29 cellular contexts compared by ENCODE assay signal in the genomic region with DNA sequence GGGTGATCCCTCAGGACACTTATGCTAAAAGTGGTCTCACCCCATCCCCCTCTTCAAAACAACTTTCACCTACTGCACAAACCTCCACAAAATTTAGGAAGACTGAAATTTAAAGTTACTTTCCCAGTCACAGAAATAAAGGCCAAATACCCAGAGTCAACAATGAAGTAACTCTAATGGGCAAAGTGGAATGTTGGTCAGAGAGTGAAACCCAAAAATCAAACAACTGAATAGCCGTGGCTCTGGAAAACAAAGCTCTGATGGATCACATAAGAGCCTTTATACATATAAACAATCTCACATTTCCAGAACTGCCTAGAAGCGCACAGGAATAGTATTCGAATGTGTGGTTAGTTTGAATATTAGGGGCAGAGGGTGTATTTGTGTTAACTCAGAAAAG.
"Had no signal": no experiment of that assay in that cellular context is flagged by ENCODE, and none has a peak within 500 bp of the region (broad histone marks: within the 10 kb centered on the region; RNA-seq: fewer than 3 reads in every experiment).

No MANE protein-coding gene starts in this region.

- H3K36me3 Mint-ChIP-seq: immature natural killer cell, natural killer cell, neural progenitor cell had no signal

- H3K4me3 Mint-ChIP-seq: activated naive CD8-positive, alpha-beta T cell; immature natural killer cell; natural killer cell; neural progenitor cell had no signal

- H3K36me3 ChIP-seq: adrenal gland, brain microvascular endothelial cell, heart left ventricle, left lung, neural progenitor cell, right atrium auricular region, suprapubic skin, tibial nerve had no signal

- H3K9me3 Mint-ChIP-seq: activated T-helper 1 cell treated with anti-CD3 and anti-CD28 coated beads, Interleukin-12 subunit alpha, Interleukin-12 subunit beta, Interleukin-2, Interleukin-4 antibody, amounts not matched to agents 30 ng/mL and 10 ng/mL and 1 ng/mL, durations not matched to agents 14 hours and 24 hours and 36 hours; immature natural killer cell; natural killer cell; neural progenitor cell had no signal

- H3K27me3 Mint-ChIP-seq: activated naive CD8-positive, alpha-beta T cell had no signal

- H3K4me3 ChIP-seq: adrenal gland, heart left ventricle, left lung, lung, neural progenitor cell, right atrium auricular region, suprapubic skin, tibial nerve had no signal

- ATAC-seq: foreskin keratinocyte, heart left ventricle, left lung, natural killer cell had no signal

- H3K27ac Mint-ChIP-seq: activated T-helper 1 cell treated with anti-CD3 and anti-CD28 coated beads, Interleukin-12 subunit alpha, Interleukin-12 subunit beta, Interleukin-2, Interleukin-4 antibody, amounts not matched to agents 30 ng/mL and 10 ng/mL and 1 ng/mL, durations not matched to agents 14 hours and 24 hours and 36 hours; natural killer cell; neural progenitor cell had no signal

- H3K27ac ChIP-seq: adrenal gland, brain microvascular endothelial cell, heart left ventricle, left lung, neural progenitor cell, right atrium auricular region, suprapubic skin, tibial nerve had no signal

- H3K9me3 ChIP-seq: adrenal gland, heart left ventricle, left lung, right atrium auricular region, suprapubic skin, tibial nerve had no signal

- DNase-seq: activated CD4-positive, alpha-beta T cell treated with anti-CD3 and anti-CD28 coated beads, Interleukin-2, amount 50 U/mL, for 1 hour; activated CD4-positive, CD25-positive, alpha-beta regulatory T cell treated with anti-CD3 and anti-CD28 coated beads, Interleukin-2, amount 50 U/mL, for 72 hours; activated gamma-delta T cell; activated T-cell treated with anti-CD3 and anti-CD28 coated beads for 4 hours; adrenal gland; aorta; brain microvascular endothelial cell; caudate nucleus; cortex of kidney; foreskin keratinocyte; heart left ventricle; hypothalamus; immature natural killer cell; kidney; left lung; mesendoderm; natural killer cell; occipital lobe; stimulated activated CD4-positive, alpha-beta T cell treated with anti-CD3 and anti-CD28 coated beads, Interleukin-15, amount 100 ng/mL, for 24 hours; stimulated activated CD4-positive, alpha-beta T cell treated with anti-CD3 and anti-CD28 coated beads, Interleukin-2, amount 100 ng/mL, for 24 hours; stimulated activated naive CD4-positive, alpha-beta T cell; T-helper 2 cell had no signal

- H3K27me3 ChIP-seq: adrenal gland, brain microvascular endothelial cell, foreskin keratinocyte, heart left ventricle, neural progenitor cell, right atrium auricular region, suprapubic skin, tibial nerve had no signal
